ENCODE assay signal across 1 cellular context in the genomic region with DNA sequence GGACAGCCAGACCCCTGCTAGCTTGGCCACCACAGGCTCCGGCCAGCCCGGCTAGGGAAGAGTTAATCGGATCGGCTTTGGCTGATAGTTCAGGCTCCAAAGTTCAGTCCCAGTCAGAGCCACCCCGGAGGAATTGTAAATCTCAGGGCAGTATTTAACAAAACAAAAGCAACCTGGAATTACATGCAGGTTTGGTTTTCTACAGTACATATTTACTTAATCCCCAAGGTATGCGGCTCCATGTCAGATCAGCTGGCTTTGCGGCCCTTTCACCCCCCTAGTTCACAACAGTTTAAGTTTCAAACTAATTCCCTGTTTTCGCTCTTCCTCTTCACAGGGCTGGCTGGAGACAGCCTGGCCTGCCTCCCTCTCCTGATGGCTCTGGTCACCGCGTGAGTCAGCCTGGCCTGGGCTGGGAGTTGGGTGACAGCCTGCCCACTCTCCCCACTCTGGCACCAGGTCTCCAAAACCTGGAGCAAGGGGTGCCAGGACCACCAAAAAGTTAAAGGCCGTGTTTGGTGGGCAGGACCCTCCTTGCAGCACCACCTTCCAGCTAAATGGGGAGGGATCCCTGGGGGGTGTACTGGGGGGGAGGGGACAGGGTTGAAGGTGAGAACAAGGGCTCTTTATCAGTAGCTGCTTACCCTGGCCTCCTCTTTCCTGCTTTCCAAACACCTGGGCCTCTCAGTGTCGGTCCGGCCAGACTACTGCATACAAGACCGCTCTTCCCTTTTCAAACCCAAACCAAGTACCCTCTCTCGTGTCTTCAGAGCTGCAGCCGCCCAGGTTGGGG.
TF ChIP-seq lines count a peak whose summit lies in the region.

No MANE protein-coding gene starts in this region.

TF ChIP-seq in HepG2, 621 proteins besides CTCF, POLR2A, EP300 and RAD21 (continued from another document and continues in another):
- TF ChIP-seq, protein P1, sequence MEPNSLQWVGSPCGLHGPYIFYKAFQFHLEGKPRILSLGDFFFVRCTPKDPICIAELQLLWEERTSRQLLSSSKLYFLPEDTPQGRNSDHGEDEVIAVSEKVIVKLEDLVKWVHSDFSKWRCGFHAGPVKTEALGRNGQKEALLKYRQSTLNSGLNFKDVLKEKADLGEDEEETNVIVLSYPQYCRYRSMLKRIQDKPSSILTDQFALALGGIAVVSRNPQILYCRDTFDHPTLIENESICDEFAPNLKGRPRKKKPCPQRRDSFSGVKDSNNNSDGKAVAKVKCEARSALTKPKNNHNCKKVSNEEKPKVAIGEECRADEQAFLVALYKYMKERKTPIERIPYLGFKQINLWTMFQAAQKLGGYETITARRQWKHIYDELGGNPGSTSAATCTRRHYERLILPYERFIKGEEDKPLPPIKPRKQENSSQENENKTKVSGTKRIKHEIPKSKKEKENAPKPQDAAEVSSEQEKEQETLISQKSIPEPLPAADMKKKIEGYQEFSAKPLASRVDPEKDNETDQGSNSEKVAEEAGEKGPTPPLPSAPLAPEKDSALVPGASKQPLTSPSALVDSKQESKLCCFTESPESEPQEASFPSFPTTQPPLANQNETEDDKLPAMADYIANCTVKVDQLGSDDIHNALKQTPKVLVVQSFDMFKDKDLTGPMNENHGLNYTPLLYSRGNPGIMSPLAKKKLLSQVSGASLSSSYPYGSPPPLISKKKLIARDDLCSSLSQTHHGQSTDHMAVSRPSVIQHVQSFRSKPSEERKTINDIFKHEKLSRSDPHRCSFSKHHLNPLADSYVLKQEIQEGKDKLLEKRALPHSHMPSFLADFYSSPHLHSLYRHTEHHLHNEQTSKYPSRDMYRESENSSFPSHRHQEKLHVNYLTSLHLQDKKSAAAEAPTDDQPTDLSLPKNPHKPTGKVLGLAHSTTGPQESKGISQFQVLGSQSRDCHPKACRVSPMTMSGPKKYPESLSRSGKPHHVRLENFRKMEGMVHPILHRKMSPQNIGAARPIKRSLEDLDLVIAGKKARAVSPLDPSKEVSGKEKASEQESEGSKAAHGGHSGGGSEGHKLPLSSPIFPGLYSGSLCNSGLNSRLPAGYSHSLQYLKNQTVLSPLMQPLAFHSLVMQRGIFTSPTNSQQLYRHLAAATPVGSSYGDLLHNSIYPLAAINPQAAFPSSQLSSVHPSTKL (CRISPR knock-in tag; IDR thresholded peaks at IDR 0.05), result peak; percentile 91
- TF ChIP-seq IRF2 (CRISPR knock-in tag; IDR thresholded peaks at IDR 0.05) (peak; percentile 68), ATAD3A (CRISPR knock-in tag; IDR thresholded peaks at IDR 0.05) (no peak), PPARG (CRISPR knock-in tag; conservative IDR thresholded peaks at IDR 0.05) (peak; percentile 74; the same call in 1 of the 2 replicates), NRL (CRISPR knock-in tag; IDR thresholded peaks at IDR 0.05; ENCODE audit: borderline replicate concordance) (peak; percentile 88; the same call in 1 of the 2 replicates), ZNF3 (CRISPR knock-in tag; IDR thresholded peaks at IDR 0.05) (no peak), KAT2B (IDR thresholded peaks at IDR 0.05; ENCODE audit: borderline replicate concordance, low read depth, low read length) (no peak), TBP (CRISPR knock-in tag; IDR thresholded peaks at IDR 0.05) (no peak), NR1H2 (CRISPR knock-in tag; IDR thresholded peaks at IDR 0.05; ENCODE audit: borderline replicate concordance, low read depth) (no peak), SIN3B (IDR thresholded peaks at IDR 0.05; ENCODE audit: low read length) (no peak; the same call in 1 of the 2 replicates), KDM6A (CRISPR knock-in tag; IDR thresholded peaks at IDR 0.05; ENCODE audit: low read depth) (peak; percentile 84), JDP2 (CRISPR knock-in tag; IDR thresholded peaks at IDR 0.05; ENCODE audit: borderline replicate concordance) (no peak), HOXA3 (CRISPR knock-in tag; IDR thresholded peaks at IDR 0.05) (peak; percentile 80), STAG1 (CRISPR knock-in tag; IDR thresholded peaks at IDR 0.05) (no peak; the same call in none of the 2 replicates), PHF21A (CRISPR knock-in tag; IDR thresholded peaks at IDR 0.05) (peak; percentile 95), REL (CRISPR knock-in tag; conservative IDR thresholded peaks at IDR 0.05) (no peak), ZNF256 (CRISPR knock-in tag; conservative IDR thresholded peaks at IDR 0.05) (0 out of 2 replicates have a peak, but pooled peaks have one; percentile 34), HCFC1 (IDR thresholded peaks at IDR 0.05; ENCODE audit: low read depth, low read length) (no peak), ZNF121 (CRISPR knock-in tag; IDR thresholded peaks at IDR 0.05) (no peak), ZNF530 (CRISPR knock-in tag; IDR thresholded peaks at IDR 0.05; ENCODE audit: low read depth) (no peak), HHEX (CRISPR knock-in tag; IDR thresholded peaks at IDR 0.05) (0 out of 2 replicates have a peak, but pooled peaks have one; percentile 24), HDAC1 (CRISPR knock-in tag; IDR thresholded peaks at IDR 0.05) (peak; percentile 95), MATR3 (CRISPR knock-in tag; IDR thresholded peaks at IDR 0.05) (no peak), MTF1 (CRISPR knock-in tag; IDR thresholded peaks at IDR 0.05) (no peak), ZNF124 (CRISPR knock-in tag; IDR thresholded peaks at IDR 0.05) (peak; percentile 65; the same call in 1 of the 2 replicates), TOPORS (CRISPR knock-in tag; IDR thresholded peaks at IDR 0.05) (no peak), NFE2L2 (IDR thresholded peaks at IDR 0.05; ENCODE audit: low read length) (no peak), HIVEP1 (CRISPR knock-in tag; IDR thresholded peaks at IDR 0.05) (peak; percentile 86), SIX1 (CRISPR knock-in tag; IDR thresholded peaks at IDR 0.05; ENCODE audit: borderline replicate concordance) (peak; percentile 84; the same call in 1 of the 2 replicates), FOXJ3 (CRISPR knock-in tag; IDR thresholded peaks at IDR 0.05; ENCODE audit: borderline replicate concordance) (peak; percentile 86; the same call in 1 of the 2 replicates), ZNF354B (CRISPR knock-in tag; IDR thresholded peaks at IDR 0.05) (no peak), ZNF329 (CRISPR knock-in tag; IDR thresholded peaks at IDR 0.05; ENCODE audit: low read depth) (peak; percentile 97), ZNF556 (CRISPR knock-in tag; IDR thresholded peaks at IDR 0.05; ENCODE audit: borderline replicate concordance) (peak; percentile 61; the same call in 1 of the 2 replicates), ARHGAP35 (CRISPR knock-in tag; IDR thresholded peaks at IDR 0.05; ENCODE audit: borderline replicate concordance) (no peak)
- TF ChIP-seq, protein P2, sequence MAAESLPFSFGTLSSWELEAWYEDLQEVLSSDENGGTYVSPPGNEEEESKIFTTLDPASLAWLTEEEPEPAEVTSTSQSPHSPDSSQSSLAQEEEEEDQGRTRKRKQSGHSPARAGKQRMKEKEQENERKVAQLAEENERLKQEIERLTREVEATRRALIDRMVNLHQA (CRISPR knock-in tag; IDR thresholded peaks at IDR 0.05), result no peak
- TF ChIP-seq, protein P3, sequence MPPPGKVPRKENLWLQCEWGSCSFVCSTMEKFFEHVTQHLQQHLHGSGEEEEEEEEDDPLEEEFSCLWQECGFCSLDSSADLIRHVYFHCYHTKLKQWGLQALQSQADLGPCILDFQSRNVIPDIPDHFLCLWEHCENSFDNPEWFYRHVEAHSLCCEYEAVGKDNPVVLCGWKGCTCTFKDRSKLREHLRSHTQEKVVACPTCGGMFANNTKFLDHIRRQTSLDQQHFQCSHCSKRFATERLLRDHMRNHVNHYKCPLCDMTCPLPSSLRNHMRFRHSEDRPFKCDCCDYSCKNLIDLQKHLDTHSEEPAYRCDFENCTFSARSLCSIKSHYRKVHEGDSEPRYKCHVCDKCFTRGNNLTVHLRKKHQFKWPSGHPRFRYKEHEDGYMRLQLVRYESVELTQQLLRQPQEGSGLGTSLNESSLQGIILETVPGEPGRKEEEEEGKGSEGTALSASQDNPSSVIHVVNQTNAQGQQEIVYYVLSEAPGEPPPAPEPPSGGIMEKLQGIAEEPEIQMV (CRISPR knock-in tag; IDR thresholded peaks at IDR 0.05; ENCODE audit: low read depth), result no peak
- TF ChIP-seq, protein P4, sequence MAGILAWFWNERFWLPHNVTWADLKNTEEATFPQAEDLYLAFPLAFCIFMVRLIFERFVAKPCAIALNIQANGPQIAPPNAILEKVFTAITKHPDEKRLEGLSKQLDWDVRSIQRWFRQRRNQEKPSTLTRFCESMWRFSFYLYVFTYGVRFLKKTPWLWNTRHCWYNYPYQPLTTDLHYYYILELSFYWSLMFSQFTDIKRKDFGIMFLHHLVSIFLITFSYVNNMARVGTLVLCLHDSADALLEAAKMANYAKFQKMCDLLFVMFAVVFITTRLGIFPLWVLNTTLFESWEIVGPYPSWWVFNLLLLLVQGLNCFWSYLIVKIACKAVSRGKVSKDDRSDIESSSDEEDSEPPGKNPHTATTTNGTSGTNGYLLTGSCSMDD (CRISPR knock-in tag; IDR thresholded peaks at IDR 0.05), result no peak
- TF ChIP-seq, protein P5, sequence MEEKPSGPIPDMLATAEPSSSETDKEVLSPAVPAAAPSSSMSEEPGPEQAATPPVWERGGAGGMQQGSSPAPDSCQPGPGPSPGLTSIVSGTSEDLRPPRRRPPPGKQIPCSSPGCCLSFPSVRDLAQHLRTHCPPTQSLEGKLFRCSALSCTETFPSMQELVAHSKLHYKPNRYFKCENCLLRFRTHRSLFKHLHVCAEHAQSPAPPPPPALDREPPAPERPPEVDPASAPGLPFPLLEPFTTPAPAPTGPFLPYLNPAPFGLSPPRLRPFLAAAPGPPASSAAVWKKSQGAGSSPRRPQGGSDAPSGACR (CRISPR knock-in tag; IDR thresholded peaks at IDR 0.05), result no peak
- TF ChIP-seq, protein P6, sequence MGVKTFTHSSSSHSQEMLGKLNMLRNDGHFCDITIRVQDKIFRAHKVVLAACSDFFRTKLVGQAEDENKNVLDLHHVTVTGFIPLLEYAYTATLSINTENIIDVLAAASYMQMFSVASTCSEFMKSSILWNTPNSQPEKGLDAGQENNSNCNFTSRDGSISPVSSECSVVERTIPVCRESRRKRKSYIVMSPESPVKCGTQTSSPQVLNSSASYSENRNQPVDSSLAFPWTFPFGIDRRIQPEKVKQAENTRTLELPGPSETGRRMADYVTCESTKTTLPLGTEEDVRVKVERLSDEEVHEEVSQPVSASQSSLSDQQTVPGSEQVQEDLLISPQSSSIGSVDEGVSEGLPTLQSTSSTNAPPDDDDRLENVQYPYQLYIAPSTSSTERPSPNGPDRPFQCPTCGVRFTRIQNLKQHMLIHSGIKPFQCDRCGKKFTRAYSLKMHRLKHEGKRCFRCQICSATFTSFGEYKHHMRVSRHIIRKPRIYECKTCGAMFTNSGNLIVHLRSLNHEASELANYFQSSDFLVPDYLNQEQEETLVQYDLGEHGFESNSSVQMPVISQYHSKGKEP (CRISPR knock-in tag; IDR thresholded peaks at IDR 0.05), result no peak
- TF ChIP-seq, protein P7, sequence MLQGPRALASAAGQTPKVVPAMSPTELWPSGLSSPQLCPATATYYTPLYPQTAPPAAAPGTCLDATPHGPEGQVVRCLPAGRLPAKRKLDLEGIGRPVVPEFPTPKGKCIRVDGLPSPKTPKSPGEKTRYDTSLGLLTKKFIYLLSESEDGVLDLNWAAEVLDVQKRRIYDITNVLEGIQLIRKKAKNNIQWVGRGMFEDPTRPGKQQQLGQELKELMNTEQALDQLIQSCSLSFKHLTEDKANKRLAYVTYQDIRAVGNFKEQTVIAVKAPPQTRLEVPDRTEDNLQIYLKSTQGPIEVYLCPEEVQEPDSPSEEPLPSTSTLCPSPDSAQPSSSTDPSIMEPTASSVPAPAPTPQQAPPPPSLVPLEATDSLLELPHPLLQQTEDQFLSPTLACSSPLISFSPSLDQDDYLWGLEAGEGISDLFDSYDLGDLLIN (CRISPR knock-in tag; IDR thresholded peaks at IDR 0.05; ENCODE audit: borderline replicate concordance), result no peak
- TF ChIP-seq, protein P8, sequence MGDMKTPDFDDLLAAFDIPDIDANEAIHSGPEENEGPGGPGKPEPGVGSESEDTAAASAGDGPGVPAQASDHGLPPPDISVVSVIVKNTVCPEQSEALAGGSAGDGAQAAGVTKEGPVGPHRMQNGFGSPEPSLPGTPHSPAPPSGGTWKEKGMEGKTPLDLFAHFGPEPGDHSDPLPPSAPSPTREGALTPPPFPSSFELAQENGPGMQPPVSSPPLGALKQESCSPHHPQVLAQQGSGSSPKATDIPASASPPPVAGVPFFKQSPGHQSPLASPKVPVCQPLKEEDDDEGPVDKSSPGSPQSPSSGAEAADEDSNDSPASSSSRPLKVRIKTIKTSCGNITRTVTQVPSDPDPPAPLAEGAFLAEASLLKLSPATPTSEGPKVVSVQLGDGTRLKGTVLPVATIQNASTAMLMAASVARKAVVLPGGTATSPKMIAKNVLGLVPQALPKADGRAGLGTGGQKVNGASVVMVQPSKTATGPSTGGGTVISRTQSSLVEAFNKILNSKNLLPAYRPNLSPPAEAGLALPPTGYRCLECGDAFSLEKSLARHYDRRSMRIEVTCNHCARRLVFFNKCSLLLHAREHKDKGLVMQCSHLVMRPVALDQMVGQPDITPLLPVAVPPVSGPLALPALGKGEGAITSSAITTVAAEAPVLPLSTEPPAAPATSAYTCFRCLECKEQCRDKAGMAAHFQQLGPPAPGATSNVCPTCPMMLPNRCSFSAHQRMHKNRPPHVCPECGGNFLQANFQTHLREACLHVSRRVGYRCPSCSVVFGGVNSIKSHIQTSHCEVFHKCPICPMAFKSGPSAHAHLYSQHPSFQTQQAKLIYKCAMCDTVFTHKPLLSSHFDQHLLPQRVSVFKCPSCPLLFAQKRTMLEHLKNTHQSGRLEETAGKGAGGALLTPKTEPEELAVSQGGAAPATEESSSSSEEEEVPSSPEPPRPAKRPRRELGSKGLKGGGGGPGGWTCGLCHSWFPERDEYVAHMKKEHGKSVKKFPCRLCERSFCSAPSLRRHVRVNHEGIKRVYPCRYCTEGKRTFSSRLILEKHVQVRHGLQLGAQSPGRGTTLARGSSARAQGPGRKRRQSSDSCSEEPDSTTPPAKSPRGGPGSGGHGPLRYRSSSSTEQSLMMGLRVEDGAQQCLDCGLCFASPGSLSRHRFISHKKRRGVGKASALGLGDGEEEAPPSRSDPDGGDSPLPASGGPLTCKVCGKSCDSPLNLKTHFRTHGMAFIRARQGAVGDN (CRISPR knock-in tag; IDR thresholded peaks at IDR 0.05), result peak; percentile 85
